ENCODE assay signal across 26 cellular contexts in genomic region chr2:147600646-147601045, GRCh38.
"Had no signal": no experiment of that assay in that cellular context is flagged by ENCODE, and none has a peak within 500 bp of the region (broad histone marks: within the 10 kb centered on the region; RNA-seq: fewer than 3 reads in every experiment).

No MANE protein-coding gene starts in this region.

- H3K27me3 ChIP-seq: breast epithelium, colonic mucosa had no signal

- H3K27ac ChIP-seq: colonic mucosa, SK-N-MC, VCaP had no signal

- H3K27ac Mint-ChIP-seq: activated CD4-positive, alpha-beta memory T cell treated with anti-CD3 and anti-CD28 coated beads, Interleukin-2, amount 10 ng/mL, durations not matched to agents 7 days and 5 days; activated CD4-positive, alpha-beta T cell treated with anti-CD3 and anti-CD28 coated beads for 36 hours; activated naive CD4-positive, alpha-beta T cell treated with anti-CD3 and anti-CD28 coated beads, Interleukin-2, amount 10 ng/mL, durations not matched to agents 7 days and 5 days; activated naive CD8-positive, alpha-beta T cell treated with anti-CD3 and anti-CD28 coated beads for 36 hours; activated T-helper 17 cell treated with anti-CD3 and anti-CD28 coated beads, Interleukin-2, amount 50 U/mL, for 72 hours had no signal

- H3K4me1 ChIP-seq: breast epithelium, colonic mucosa had no signal

- H3K27me3 Mint-ChIP-seq: activated CD4-positive, alpha-beta memory T cell treated with anti-CD3 and anti-CD28 coated beads, Interleukin-2, amount 10 ng/mL, durations not matched to agents 7 days and 5 days; activated CD4-positive, alpha-beta T cell treated with anti-CD3 and anti-CD28 coated beads for 36 hours; activated naive CD8-positive, alpha-beta T cell treated with anti-CD3 and anti-CD28 coated beads for 36 hours; activated T-helper 17 cell treated with anti-CD3 and anti-CD28 coated beads, Interleukin-2, amount 50 U/mL, for 72 hours had no signal

- H3K4me3 ChIP-seq: breast epithelium, colonic mucosa, K562, SK-N-MC had no signal

- H3K36me3 ChIP-seq: breast epithelium, colonic mucosa had no signal

- H3K9me3 ChIP-seq: breast epithelium, colonic mucosa had no signal

- H3K4me3 Mint-ChIP-seq: activated CD4-positive, alpha-beta memory T cell treated with anti-CD3 and anti-CD28 coated beads, Interleukin-2, amount 10 ng/mL, durations not matched to agents 7 days and 5 days; activated CD4-positive, alpha-beta T cell treated with anti-CD3 and anti-CD28 coated beads for 36 hours; activated naive CD4-positive, alpha-beta T cell treated with anti-CD3 and anti-CD28 coated beads, Interleukin-2, amount 10 ng/mL, durations not matched to agents 7 days and 5 days; activated naive CD8-positive, alpha-beta T cell treated with anti-CD3 and anti-CD28 coated beads for 36 hours; activated T-helper 17 cell treated with anti-CD3 and anti-CD28 coated beads, Interleukin-2, amount 50 U/mL, for 72 hours had no signal

- DNase-seq: activated CD4-positive, alpha-beta memory T cell treated with anti-CD3 and anti-CD28 coated beads, Interleukin-2, amount 10 ng/mL, durations not matched to agents 7 days and 5 days; activated CD4-positive, alpha-beta T cell treated with anti-CD3 and anti-CD28 coated beads for 36 hours; activated CD4-positive, alpha-beta T cell treated with anti-CD3 and anti-CD28 coated beads, Interleukin-2, amount 50 U/mL, for 1 hour; activated gamma-delta T cell; activated naive CD4-positive, alpha-beta T cell treated with anti-CD3 and anti-CD28 coated beads, Interleukin-2, amount 10 ng/mL, durations not matched to agents 7 days and 5 days; activated naive CD8-positive, alpha-beta T cell treated with anti-CD3 and anti-CD28 coated beads for 36 hours; activated T-cell treated with anti-CD3 and anti-CD28 coated beads for 4 hours; activated T-cell treated with anti-CD3 and anti-CD28 coated beads, Interleukin-2, amount 50 U/mL, for 48 hours; anterior cingulate cortex; caudate nucleus; colonic mucosa; Karpas-422; MM.1S; NCI-H1105 treated with DMSO at 0.1 percent for 48 hours; NCI-H1436 treated with DMSO at 0.1 percent for 48 hours; NCI-H187; NCI-H2081 treated with DMSO at 0.1 percent for 48 hours; NCI-H2227 treated with DMSO at 0.1 percent for 48 hours; NCI-H524; RPMI8226; T-helper 1 cell had no signal

- H3K4me1 Mint-ChIP-seq: activated CD4-positive, alpha-beta memory T cell treated with anti-CD3 and anti-CD28 coated beads, Interleukin-2, amount 10 ng/mL, durations not matched to agents 7 days and 5 days; activated CD4-positive, alpha-beta T cell treated with anti-CD3 and anti-CD28 coated beads for 36 hours; activated naive CD4-positive, alpha-beta T cell treated with anti-CD3 and anti-CD28 coated beads, Interleukin-2, amount 10 ng/mL, durations not matched to agents 7 days and 5 days; activated naive CD8-positive, alpha-beta T cell treated with anti-CD3 and anti-CD28 coated beads for 36 hours; activated T-helper 17 cell treated with anti-CD3 and anti-CD28 coated beads, Interleukin-2, amount 50 U/mL, for 72 hours had no signal
